ENCODE assay signal across 8 cellular contexts in genomic region chr9:136991993-136992818, GRCh38. TPM values are rescaled to one million over a fixed set of nuclear protein-coding genes. Genes with fewer than 3 reads are reported as not detected.
DNase-seq lines count a peak whose midpoint lies in the region; ATAC-seq and TF ChIP-seq lines count a peak whose summit lies in the region.

A gene with protein sequence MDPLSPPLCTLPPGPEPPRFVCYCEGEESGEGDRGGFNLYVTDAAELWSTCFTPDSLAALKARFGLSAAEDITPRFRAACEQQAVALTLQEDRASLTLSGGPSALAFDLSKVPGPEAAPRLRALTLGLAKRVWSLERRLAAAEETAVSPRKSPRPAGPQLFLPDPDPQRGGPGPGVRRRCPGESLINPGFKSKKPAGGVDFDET (plus strand): TSS chr9:136992422. CDS start chr9:136992444, 22 bp downstream.

- H3K4me3 Mint-ChIP-seq in activated CD8-positive, alpha-beta T cell treated with anti-CD3 and anti-CD28 coated beads for 36 hours, result peak within 1 kb of the TSS; percentile 86

- DNase-seq in NCI-H82 (lab: John Stamatoyannopoulos, UW) (peak; percentile 94), lung (ENCODE audit: low spot score) (peak; percentile 92)
- DNase-seq in activated CD8-positive, alpha-beta T cell treated with anti-CD3 and anti-CD28 coated beads for 36 hours, result peak; percentile 96
- DNase-seq in stimulated activated CD4-positive, alpha-beta T cell treated with anti-CD3 and anti-CD28 coated beads, TNF-alpha, amount 100 ng/mL, for 24 hours (ENCODE audit: low read depth in 3 of 3), result peak; percentile 86 to 95 (median 89)

- H3K4me1 Mint-ChIP-seq in activated CD8-positive, alpha-beta T cell treated with anti-CD3 and anti-CD28 coated beads for 36 hours (ENCODE audit: low read depth), result peaks cover 22% of the 10 kb centered on the region

- POLR2A ChIA-PET in activated CD8-positive, alpha-beta T cell treated with anti-CD3 and anti-CD28 coated beads for 36 hours (lab: Charles Lee), result interaction anchor here (0.6 to 1.4 kb wide), 22 partner anchors 8 to 215 kb away, joined by 3 to 5 read pairs (median 3); partner anchors contain the start of genes LRRC26, MAN1B1 and TRAF2

- TF ChIP-seq CTCF in C4-2B (conservative IDR thresholded peaks at IDR 0.05) (no peak), lung (IDR thresholded peaks at IDR 0.05; ENCODE audit: control extremely low read depth, extremely low read depth) (no peak)
- TF ChIP-seq CTCF in activated CD8-positive, alpha-beta T cell treated with anti-CD3 and anti-CD28 coated beads for 36 hours (IDR thresholded peaks at IDR 0.05), result no peak

- H3K36me3 Mint-ChIP-seq in activated CD8-positive, alpha-beta T cell treated with anti-CD3 and anti-CD28 coated beads for 36 hours (ENCODE audit: low read depth), result peaks cover 6% of the 10 kb centered on the region

- H3K36me3 ChIP-seq in ectodermal cell (ENCODE audit: control insufficient read depth, insufficient read depth, low read length) (no peaks in the 10 kb centered on the region), lung (ENCODE audit: control insufficient read depth in 2 of 2, insufficient read depth in 2 of 2, low read length in 2 of 2) (peaks cover 0 to 13% of the 10 kb centered on the region in 2 donors)

- WGBS in ectodermal cell, 2 experiments, result 4% methylated on average over 90 to 91 of the region's 92 CpGs
- 1 to 2% methylated on average over 59 to 92 of the region's 92 CpGs for WGBS in lung, 2 donors

- H3K27me3 ChIP-seq in ectodermal cell (ENCODE audit: control insufficient read depth, insufficient read depth, low read length, poor library complexity, severe bottlenecking), result peaks cover 42% of the 10 kb centered on the region
- H3K27me3 ChIP-seq in lung (ENCODE audit: control insufficient read depth, insufficient read depth), result no peaks in the 10 kb centered on the region

- H3K4me3 ChIP-seq in ectodermal cell (ENCODE audit: insufficient read depth, low read depth, low read length) (peak within 1 kb of the TSS; percentile 78), lung (peak within 1 kb of the TSS; percentile 66)

- H3K4me1 ChIP-seq in ectodermal cell (ENCODE audit: control insufficient read depth, insufficient read depth, low read length), result peaks cover 20% of the 10 kb centered on the region
- peaks cover 0 to 34% of the 10 kb centered on the region in 2 donors for H3K4me1 ChIP-seq in lung (ENCODE audit: control insufficient read depth in 2 of 2, insufficient read depth in 2 of 2, low read length in 2 of 2)

- H3K27ac Mint-ChIP-seq in activated CD8-positive, alpha-beta T cell treated with anti-CD3 and anti-CD28 coated beads for 36 hours, result peak within 1 kb of the TSS; percentile 88

- intact Hi-C loops in activated CD8-positive, alpha-beta T cell treated with anti-CD3 and anti-CD28 coated beads for 36 hours (cut with micrococcal nuclease), result no loop called here

- no peaks in the 10 kb centered on the region for H3K27me3 Mint-ChIP-seq in activated CD8-positive, alpha-beta T cell treated with anti-CD3 and anti-CD28 coated beads for 36 hours

- no peaks in the 10 kb centered on the region for H3K9me3 Mint-ChIP-seq in activated CD8-positive, alpha-beta T cell treated with anti-CD3 and anti-CD28 coated beads for 36 hours

- CTCF ChIA-PET in activated CD8-positive, alpha-beta T cell treated with anti-CD3 and anti-CD28 coated beads for 36 hours (lab: Charles Lee), result interaction anchor here (1.0 to 5.8 kb wide), 11 partner anchors 8 to 321 kb away, joined by 3 to 48 read pairs (median 4); partner anchors contain the start of genes ABCA2 and NPDC1

- ATAC-seq in GM19324 (IDR thresholded peaks at IDR 0.05; ENCODE audit: low FRiP score, unreplicated experiment) (peak; percentile 86), HG03460 (IDR thresholded peaks at IDR 0.05; ENCODE audit: unreplicated experiment) (peak; percentile 77), lung (ENCODE audit: insufficient read depth, low FRiP score) (peak; percentile 90)
- ATAC-seq in activated CD8-positive, alpha-beta T cell treated with anti-CD3 and anti-CD28 coated beads for 36 hours, result peak; percentile 92

- H3K27ac ChIP-seq in C4-2B (peak within 1 kb of the TSS; percentile 86), ectodermal cell (ENCODE audit: insufficient read depth, low read depth, low read length, poor library complexity, severe bottlenecking) (no peak within 1 kb of the TSS), lung (ENCODE audit: low read depth in 1 of 2, low read length in 1 of 2) (peak within 1 kb of the TSS; percentile 34 to 85)

- no peaks in the 10 kb centered on the region for H3K9me3 ChIP-seq in ectodermal cell (ENCODE audit: control insufficient read depth, low read length)
- H3K9me3 ChIP-seq in lung (ENCODE audit: control insufficient read depth in 2 of 2, insufficient read depth in 1 of 2, low read length in 1 of 2), result no peaks in the 10 kb centered on the region

RNA-seq across cellular contexts. Expression of the gene that starts here (rescaled TPM):
- total RNA-seq in activated CD8-positive, alpha-beta T cell treated with anti-CD3 and anti-CD28 coated beads for 36 hours, result 10 to 100 TPM; 60.5 to 61.8 TPM
- 42.3 TPM for polyA plus RNA-seq in ectodermal cell (2013, experiment 1 of 4)
- polyA plus RNA-seq in ectodermal cell (2013, experiment 2 of 4), result 44.4 TPM
- polyA plus RNA-seq in ectodermal cell (2013, experiment 3 of 4), result 48.9 TPM
- 53.9 TPM for polyA plus RNA-seq in ectodermal cell (2013, experiment 4 of 4)
- total RNA-seq in lung, result 10 to 100 TPM; 16.6 to 58.1 TPM
- polyA plus RNA-seq in lung, result 100 to 1,000 TPM in 1 of 2 donors, 10 to 100 TPM in 1; 60.7 to 172 TPM
